ENCODE assay signal across 34 cellular contexts in the genomic region with DNA sequence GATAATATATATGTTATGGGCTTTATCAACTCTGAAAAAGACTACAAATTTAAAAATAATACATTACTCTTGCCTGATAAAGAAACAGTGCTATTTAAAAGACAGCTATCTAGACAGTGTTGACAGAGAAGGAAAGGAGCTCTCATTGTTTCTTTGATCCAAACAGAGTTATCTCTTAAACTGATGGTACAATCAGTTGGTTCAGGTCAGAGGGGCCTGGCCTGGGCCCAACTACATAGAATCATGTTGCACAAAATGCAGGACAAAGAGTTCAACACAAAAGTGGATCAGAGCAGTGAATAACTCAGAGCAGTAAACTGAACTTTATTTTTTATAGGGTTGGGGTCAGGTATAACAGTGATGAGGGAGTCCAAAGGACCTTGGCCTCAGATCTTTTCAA. TPM values are rescaled to one million over a fixed set of nuclear protein-coding genes. Genes with fewer than 3 reads are reported as not detected.
"Had no signal": no experiment of that assay in that cellular context is flagged by ENCODE, and none has a peak within 500 bp of the region (broad histone marks: within the 10 kb centered on the region; RNA-seq: fewer than 3 reads in every experiment).

No MANE protein-coding gene starts in this region.

- H3K36me3 Mint-ChIP-seq: activated CD4-positive, alpha-beta memory T cell treated with anti-CD3 and anti-CD28 coated beads for 36 hours; activated naive CD4-positive, alpha-beta T cell treated with anti-CD3 and anti-CD28 coated beads, Interleukin-2, amount 50 U/mL, for 72 hours; activated naive CD8-positive, alpha-beta T cell treated with anti-CD3 and anti-CD28 coated beads for 36 hours; brain had no signal

- H3K27me3 Mint-ChIP-seq: activated B cell treated with CpG ODN at 0.5 μM for 24 hours; activated CD4-positive, alpha-beta memory T cell treated with anti-CD3 and anti-CD28 coated beads for 36 hours; activated CD4-positive, alpha-beta T cell treated with anti-CD3 and anti-CD28 coated beads, Interleukin-2, amount 10 ng/mL, durations not matched to agents 24 days and 14 days; activated CD8-positive, alpha-beta T cell treated with anti-CD3 and anti-CD28 coated beads for 36 hours; activated naive CD8-positive, alpha-beta T cell treated with anti-CD3 and anti-CD28 coated beads for 36 hours; activated T-helper 17 cell treated with anti-CD3 and anti-CD28 coated beads, Interleukin-2, amount 50 U/mL, for 72 hours; brain had no signal

- DNase-seq: activated B cell treated with CpG ODN at 0.5 μM for 24 hours; activated CD4-positive, alpha-beta memory T cell treated with anti-CD3 and anti-CD28 coated beads for 36 hours; activated CD4-positive, alpha-beta T cell treated with anti-CD3 and anti-CD28 coated beads for 4 hours; activated CD4-positive, alpha-beta T cell treated with anti-CD3 and anti-CD28 coated beads, Interleukin-2, amount 10 ng/mL, durations not matched to agents 24 days and 14 days; activated CD4-positive, alpha-beta T cell treated with anti-CD3 and anti-CD28 coated beads, Interleukin-2, amount 50 U/mL, for 1 hour; activated CD4-positive, alpha-beta T cell treated with anti-CD3 and anti-CD28 coated beads, Interleukin-2, amount 50 U/mL, for 4 hours; activated CD4-positive, CD25-positive, alpha-beta regulatory T cell treated with anti-CD3 and anti-CD28 coated beads, Interleukin-2, amount 50 U/mL, for 72 hours; activated CD8-positive, alpha-beta memory T cell treated with anti-CD3 and anti-CD28 coated beads, Interleukin-2, amount 50 U/mL, for 4 hours; activated CD8-positive, alpha-beta T cell treated with anti-CD3 and anti-CD28 coated beads for 36 hours; activated effector memory CD4-positive, alpha-beta T cell treated with anti-CD3 and anti-CD28 coated beads, Interleukin-2, amount 50 U/mL, for 16 hours; activated gamma-delta T cell treated with Interleukin-2 at 50 U/mL for 16 hours; activated naive CD4-positive, alpha-beta T cell; activated naive CD4-positive, alpha-beta T cell treated with anti-CD3 and anti-CD28 coated beads for 36 hours; activated naive CD4-positive, alpha-beta T cell treated with anti-CD3 and anti-CD28 coated beads, Interleukin-2, amount 50 U/mL, for 16 hours; activated naive CD8-positive, alpha-beta T cell treated with anti-CD3 and anti-CD28 coated beads for 36 hours; activated T-cell treated with anti-CD3 and anti-CD28 coated beads for 4 hours; activated T-cell treated with anti-CD3 and anti-CD28 coated beads, Interleukin-2, amount 50 U/mL, for 1 hour; activated T-cell treated with anti-CD3 and anti-CD28 coated beads, Interleukin-2, amount 50 U/mL, for 4 hours; activated T-cell treated with anti-CD3 and anti-CD28 coated beads, Interleukin-2, amount 50 U/mL, for 72 hours; adrenal gland; amniotic stem cell; central memory CD4-positive, alpha-beta T cell; T-helper 1 cell; T-helper 2 cell; T-helper 9 cell had no signal

- H3K4me3 Mint-ChIP-seq: activated B cell treated with CpG ODN at 0.5 μM for 24 hours; activated CD4-positive, alpha-beta memory T cell treated with anti-CD3 and anti-CD28 coated beads for 36 hours; activated CD4-positive, alpha-beta T cell treated with anti-CD3 and anti-CD28 coated beads, Interleukin-2, amount 10 ng/mL, durations not matched to agents 24 days and 14 days; activated CD8-positive, alpha-beta T cell treated with anti-CD3 and anti-CD28 coated beads for 36 hours; activated naive CD4-positive, alpha-beta T cell treated with anti-CD3 and anti-CD28 coated beads for 36 hours; activated naive CD8-positive, alpha-beta T cell treated with anti-CD3 and anti-CD28 coated beads for 36 hours; activated T-cell treated with anti-CD3 and anti-CD28 coated beads, Interleukin-2, amount 50 U/mL, for 4 hours; activated T-cell treated with anti-CD3 and anti-CD28 coated beads, Interleukin-2, amount 50 U/mL, for 72 hours; activated T-helper 1 cell treated with anti-CD3 and anti-CD28 coated beads, Interleukin-12 subunit alpha, Interleukin-12 subunit beta, Interleukin-2, Interleukin-4 antibody, amounts not matched to agents 30 ng/mL and 10 ng/mL and 1 ng/mL, durations not matched to agents 14 hours and 24 hours and 36 hours; activated T-helper 17 cell treated with anti-CD3 and anti-CD28 coated beads, Interleukin-2, amount 50 U/mL, for 72 hours; brain; T-helper 1 cell treated with Interleukin-12 subunit alpha and Interleukin-12 subunit beta and Interleukin-4 antibody, amounts not matched to agents 30 μg/mL and 1 μg/mL, for 36 hours; T-helper 2 cell treated with Interferon-gamma antibody and Interleukin-4, amounts not matched to agents 5 μg/mL and 100 μg/mL, for 36 hours had no signal

- H3K27ac ChIP-seq: adrenal gland, ascending aorta, VCaP had no signal

- H3K4me1 Mint-ChIP-seq: activated B cell treated with CpG ODN at 0.5 μM for 24 hours; activated CD4-positive, alpha-beta T cell treated with anti-CD3 and anti-CD28 coated beads, Interleukin-2, amount 10 ng/mL, durations not matched to agents 24 days and 14 days; activated naive CD8-positive, alpha-beta T cell treated with anti-CD3 and anti-CD28 coated beads for 36 hours; activated T-helper 17 cell treated with anti-CD3 and anti-CD28 coated beads, Interleukin-2, amount 50 U/mL, for 72 hours; brain had no signal

- H3K4me1 ChIP-seq: adrenal gland, ascending aorta had no signal

- H3K27me3 ChIP-seq: adrenal gland, ascending aorta had no signal

- H3K27ac Mint-ChIP-seq: activated B cell treated with CpG ODN at 0.5 μM for 24 hours; activated CD4-positive, alpha-beta memory T cell treated with anti-CD3 and anti-CD28 coated beads for 36 hours; activated CD4-positive, alpha-beta T cell treated with anti-CD3 and anti-CD28 coated beads, Interleukin-2, amount 10 ng/mL, durations not matched to agents 24 days and 14 days; activated CD8-positive, alpha-beta T cell treated with anti-CD3 and anti-CD28 coated beads for 36 hours; activated naive CD4-positive, alpha-beta T cell treated with anti-CD3 and anti-CD28 coated beads for 36 hours; activated naive CD4-positive, alpha-beta T cell treated with anti-CD3 and anti-CD28 coated beads, Interleukin-2, amount 50 U/mL, for 72 hours; activated naive CD8-positive, alpha-beta T cell treated with anti-CD3 and anti-CD28 coated beads for 36 hours; activated T-cell treated with anti-CD3 and anti-CD28 coated beads, Interleukin-2, amount 50 U/mL, for 72 hours; activated T-helper 1 cell treated with anti-CD3 and anti-CD28 coated beads, Interleukin-12 subunit alpha, Interleukin-12 subunit beta, Interleukin-2, Interleukin-4 antibody, amounts not matched to agents 30 ng/mL and 10 ng/mL and 1 ng/mL, durations not matched to agents 14 hours and 24 hours and 36 hours; activated T-helper 17 cell treated with anti-CD3 and anti-CD28 coated beads, Interleukin-2, amount 50 U/mL, for 72 hours; brain; T-helper 1 cell treated with Interleukin-12 subunit alpha and Interleukin-12 subunit beta and Interleukin-4 antibody, amounts not matched to agents 30 μg/mL and 1 μg/mL, for 36 hours; T-helper 2 cell treated with Interferon-gamma antibody and Interleukin-4, amounts not matched to agents 5 μg/mL and 100 μg/mL, for 36 hours had no signal

- H3K4me3 ChIP-seq: adrenal gland, ascending aorta had no signal

- ATAC-seq: activated CD8-positive, alpha-beta T cell treated with anti-CD3 and anti-CD28 coated beads for 36 hours; activated naive CD4-positive, alpha-beta T cell treated with anti-CD3 and anti-CD28 coated beads, Interleukin-2, amount 50 U/mL, for 72 hours; activated T-cell treated with anti-CD3 and anti-CD28 coated beads, Interleukin-2, amount 50 U/mL, for 4 hours; activated T-cell treated with anti-CD3 and anti-CD28 coated beads, Interleukin-2, amount 50 U/mL, for 72 hours; activated T-helper 17 cell treated with anti-CD3 and anti-CD28 coated beads, Interleukin-2, amount 50 U/mL, for 72 hours had no signal

- H3K36me3 ChIP-seq: adrenal gland, ascending aorta had no signal

- H3K9me3 ChIP-seq: adrenal gland, ascending aorta had no signal

- H3K9me3 Mint-ChIP-seq: activated B cell treated with CpG ODN at 0.5 μM for 24 hours; activated CD4-positive, alpha-beta T cell treated with anti-CD3 and anti-CD28 coated beads, Interleukin-2, amount 10 ng/mL, durations not matched to agents 24 days and 14 days; activated CD8-positive, alpha-beta T cell treated with anti-CD3 and anti-CD28 coated beads for 36 hours; activated naive CD4-positive, alpha-beta T cell treated with anti-CD3 and anti-CD28 coated beads for 36 hours; activated naive CD4-positive, alpha-beta T cell treated with anti-CD3 and anti-CD28 coated beads, Interleukin-2, amount 50 U/mL, for 72 hours; activated naive CD8-positive, alpha-beta T cell treated with anti-CD3 and anti-CD28 coated beads for 36 hours; activated T-cell treated with anti-CD3 and anti-CD28 coated beads, Interleukin-2, amount 50 U/mL, for 4 hours; activated T-helper 1 cell treated with anti-CD3 and anti-CD28 coated beads, Interleukin-12 subunit alpha, Interleukin-12 subunit beta, Interleukin-2, Interleukin-4 antibody, amounts not matched to agents 30 ng/mL and 10 ng/mL and 1 ng/mL, durations not matched to agents 14 hours and 24 hours and 36 hours; brain; T-helper 1 cell treated with Interleukin-12 subunit alpha and Interleukin-12 subunit beta and Interleukin-4 antibody, amounts not matched to agents 30 μg/mL and 1 μg/mL, for 36 hours; T-helper 2 cell treated with Interferon-gamma antibody and Interleukin-4, amounts not matched to agents 5 μg/mL and 100 μg/mL, for 36 hours had no signal

RNA-seq across cellular contexts. Expression of a gene that starts 33.8 kb away (rescaled TPM):
- total RNA-seq: activated B cell treated with CpG ODN at 0.5 μM for 24 hours; activated CD4-positive, alpha-beta memory T cell treated with anti-CD3 and anti-CD28 coated beads for 36 hours; activated CD8-positive, alpha-beta memory T cell treated with anti-CD3 and anti-CD28 coated beads for 36 hours; activated CD8-positive, alpha-beta T cell treated with anti-CD3 and anti-CD28 coated beads for 36 hours; activated naive CD4-positive, alpha-beta T cell treated with anti-CD3 and anti-CD28 coated beads for 36 hours; activated naive CD4-positive, alpha-beta T cell treated with anti-CD3 and anti-CD28 coated beads, Interleukin-2, amount 50 U/mL, for 72 hours; activated naive CD8-positive, alpha-beta T cell treated with anti-CD3 and anti-CD28 coated beads for 36 hours; activated T-helper 17 cell treated with anti-CD3 and anti-CD28 coated beads, Interleukin-2, amount 50 U/mL, for 72 hours had no signal
